ENCODE assay signal across 14 cellular contexts in genomic region chr13:39777021-39777420, GRCh38.
A peak's percentile ranks its signal among the peaks of the same experiment; 100 is the strongest.
DNase-seq lines count a peak whose midpoint lies in the region; ATAC-seq, FAIRE-seq and TF ChIP-seq lines count a peak whose summit lies in the region.
"Had no signal": no experiment of that assay in that cellular context is flagged by ENCODE, and none has a peak within 500 bp of the region (broad histone marks: within the 10 kb centered on the region; RNA-seq: fewer than 3 reads in every experiment).

No MANE protein-coding gene starts in this region.

- no peaks in the 10 kb centered on the region for H3F3A ChIP-seq in PC-3 (ENCODE audit: low read length, unreplicated experiment)

- FAIRE-seq in endothelial cell of umbilical vein (lab: Jason Lieb, UNC) (no peak), D721Med (lab: Jason Lieb, UNC) (no peak)

- dilution Hi-C loops in endothelial cell of umbilical vein (cut with MboI; ENCODE audit: extremely low pct_ligation_motif_present, low sequenced_read_pairs) = no loop called here

- H3K9me2 ChIP-seq in PC-3 (replicated peaks; ENCODE audit: low read length) = no peaks in the 10 kb centered on the region

- H3K9ac ChIP-seq in PC-3 (ENCODE audit: low read length) (no peak overlapping the region), endothelial cell of umbilical vein (replicated peaks; ENCODE audit: extremely low read depth, insufficient read depth, low read length) (peak overlapping the region; percentile 68)

- peaks cover 66% of the 10 kb centered on the region for H3K4me1 Mint-ChIP-seq in stimulated activated naive CD8-positive, alpha-beta T cell treated with anti-CD3 and anti-CD28 coated beads, Interleukin-15, Interleukin-2, amounts not matched to agents 100 ng/mL and 50 ng/mL, for 24 hours (ENCODE audit: low read depth)

- H3K27me3 Mint-ChIP-seq in stimulated activated naive CD8-positive, alpha-beta T cell treated with anti-CD3 and anti-CD28 coated beads, Interleukin-15, Interleukin-2, amounts not matched to agents 100 ng/mL and 50 ng/mL, for 24 hours = no peaks in the 10 kb centered on the region

- no peak for TF ChIP-seq CTCF in PC-3 (conservative IDR thresholded peaks at IDR 0.05; ENCODE audit: low read depth, low read length)
- no peak for TF ChIP-seq CTCF in endothelial cell of umbilical vein (IDR thresholded peaks at IDR 0.05; ENCODE audit: extremely low read depth in 1 of 2, insufficient read depth in 1 of 2, low read depth in 1 of 2, low read length in 2 of 2)
- TF ChIP-seq CTCF in D721Med (IDR thresholded peaks at IDR 0.05; ENCODE audit: insufficient read depth, missing control alignments) = no peak

- intact Hi-C loops in PC-3 (cut with micrococcal nuclease) (no loop called here), endothelial cell of umbilical vein (cut with micrococcal nuclease) (loop anchor here (1.0 to 5.0 kb wide), 11 partner anchors 90 to 904 kb away; no protein-coding TSS in a partner anchor)

- H3K4me3 ChIP-seq in PC-3 (ENCODE audit: low read length) (peak overlapping the region; percentile 39; the same call in 1 of the 2 replicates), endothelial cell of umbilical vein (replicated peaks in 1 of 3; ENCODE audit: insufficient read depth in 1 of 3, low read depth in 1 of 3, low read length in 3 of 3) (no peak overlapping the region)
- H3K4me3 ChIP-seq: MG63, tibial artery had no signal

- H2AFZ ChIP-seq in PC-3 (ENCODE audit: low read length) (peak overlapping the region; percentile 24; the same call in 1 of the 2 replicates), endothelial cell of umbilical vein (ENCODE audit: low read depth, low read length) (peak overlapping the region; percentile 3)

- TF ChIP-seq POLR2A in endothelial cell of umbilical vein (IDR thresholded peaks at IDR 0.05; ENCODE audit: low read depth, low read length) = no peak

- no TSS peak for BruUV-seq in PC-3 (replicated peaks; lab: Mats Ljungman, UMichigan)
- TSS peak; percentile 90 for BruUV-seq in endothelial cell of umbilical vein (replicated peaks; lab: Mats Ljungman, UMichigan)

- H3K4me1 ChIP-seq in PC-3 (ENCODE audit: insufficient read depth, low read length) (peaks cover 26% of the 10 kb centered on the region), endothelial cell of umbilical vein (ENCODE audit: control insufficient read depth, extremely low read depth, insufficient read depth, low read length) (peaks cover 59% of the 10 kb centered on the region)
- H3K4me1 ChIP-seq: tibial artery had no signal

- H3K79me2 ChIP-seq in PC-3 (ENCODE audit: low read length) (no peaks in the 10 kb centered on the region), endothelial cell of umbilical vein (ENCODE audit: control insufficient read depth, insufficient read depth, low read length) (no peaks in the 10 kb centered on the region)

- no peak for ATAC-seq in stimulated activated naive CD8-positive, alpha-beta T cell treated with anti-CD3 and anti-CD28 coated beads, Interleukin-15, Interleukin-2, amounts not matched to agents 100 U/mL and 50 U/mL, for 24 hours
- ATAC-seq in PC-3 = no peak

- peak overlapping the region; percentile 51 for H3K4me3 Mint-ChIP-seq in stimulated activated naive CD8-positive, alpha-beta T cell treated with anti-CD3 and anti-CD28 coated beads, Interleukin-15, Interleukin-2, amounts not matched to agents 100 ng/mL and 50 ng/mL, for 24 hours

- H3K27ac Mint-ChIP-seq in stimulated activated naive CD8-positive, alpha-beta T cell treated with anti-CD3 and anti-CD28 coated beads, Interleukin-15, Interleukin-2, amounts not matched to agents 100 ng/mL and 50 ng/mL, for 24 hours = peak overlapping the region; percentile 99

- H3K27ac ChIP-seq in PC-3 (ENCODE audit: low read length) = peak overlapping the region; percentile 53
- H3K27ac ChIP-seq in endothelial cell of umbilical vein (ENCODE audit: insufficient read depth, low read depth, low read length) = peak overlapping the region; percentile 99
- H3K27ac ChIP-seq: C4-2B, tibial artery had no signal

- peaks cover 15% of the 10 kb centered on the region for H3K36me3 Mint-ChIP-seq in stimulated activated naive CD8-positive, alpha-beta T cell treated with anti-CD3 and anti-CD28 coated beads, Interleukin-15, Interleukin-2, amounts not matched to agents 100 ng/mL and 50 ng/mL, for 24 hours (ENCODE audit: low read depth)

- POLR2A ChIA-PET in PC-3 (lab: Charles Lee; ENCODE audit: unreplicated experiment) = no interaction called here
- POLR2A ChIA-PET in endothelial cell of umbilical vein (lab: Charles Lee) = no interaction called here

- H3K27me3 ChIP-seq in PC-3 (ENCODE audit: low read length) (no peaks in the 10 kb centered on the region), endothelial cell of umbilical vein (ENCODE audit: control insufficient read depth in 2 of 2, insufficient read depth in 2 of 2, low read length in 2 of 2) (no peaks in the 10 kb centered on the region)
- H3K27me3 ChIP-seq: MG63, tibial artery had no signal

- peaks cover 6% of the 10 kb centered on the region for H3K9me3 Mint-ChIP-seq in stimulated activated naive CD8-positive, alpha-beta T cell treated with anti-CD3 and anti-CD28 coated beads, Interleukin-15, Interleukin-2, amounts not matched to agents 100 ng/mL and 50 ng/mL, for 24 hours

- H4K20me1 ChIP-seq in PC-3 (ENCODE audit: low read length) = no peaks in the 10 kb centered on the region
- H4K20me1 ChIP-seq in endothelial cell of umbilical vein (replicated peaks; ENCODE audit: control insufficient read depth, extremely low read depth, insufficient read depth, low read length) = no peaks in the 10 kb centered on the region

- CTCF ChIA-PET in PC-3 (lab: Charles Lee) = interaction anchor here (0.6 kb wide), 1 partner anchor 101 kb away, joined by 4 read pairs; no protein-coding TSS in a partner anchor
- CTCF ChIA-PET in endothelial cell of umbilical vein (lab: Charles Lee) = interaction anchor here (0.6 to 2.7 kb wide), 27 partner anchors 9 to 1000 kb away, joined by 3 to 11 read pairs (median 4); no protein-coding TSS in a partner anchor

- H3K9me3 ChIP-seq in PC-3 (ENCODE audit: low read length) (no peaks in the 10 kb centered on the region), endothelial cell of umbilical vein (replicated peaks; ENCODE audit: control insufficient read depth, insufficient read depth, low read length) (no peaks in the 10 kb centered on the region)
- H3K9me3 ChIP-seq: tibial artery had no signal

- no peak for DNase-seq in stimulated activated naive CD8-positive, alpha-beta T cell treated with anti-CD3 and anti-CD28 coated beads, Interleukin-15, Interleukin-2, amounts not matched to agents 100 U/mL and 50 U/mL, for 24 hours
- no peak for DNase-seq in PC-3
- no peak for DNase-seq in endothelial cell of umbilical vein (ENCODE audit: low read depth, low spot score)
- no peak for DNase-seq in ureter (ENCODE audit: low spot score)
- no peak for DNase-seq in NCI-H1436 treated with DMSO at 0.1 percent for 48 hours (lab: John Stamatoyannopoulos, UW)
- no peak for DNase-seq in D721Med (ENCODE audit: insufficient read length, low spot score)
- DNase-seq: activated CD4-positive, alpha-beta T cell treated with anti-CD3 and anti-CD28 coated beads, Interleukin-2, amount 50 U/mL, for 1 hour; glutamatergic neuron; islet precursor cell; NCI-H2081 treated with DMSO at 0.1 percent for 48 hours; tibial artery had no signal

- H3K4me2 ChIP-seq in PC-3 (ENCODE audit: low read length) (peak overlapping the region; percentile 14), endothelial cell of umbilical vein (ENCODE audit: insufficient read depth, low read length) (peak overlapping the region; percentile 65)

- H3K36me3 ChIP-seq in PC-3 (ENCODE audit: low read depth, low read length) (no peaks in the 10 kb centered on the region), endothelial cell of umbilical vein (ENCODE audit: control insufficient read depth in 2 of 2, extremely low read depth in 1 of 2, insufficient read depth in 2 of 2, low read length in 2 of 2) (no peaks in the 10 kb centered on the region)
- H3K36me3 ChIP-seq: MG63, tibial artery had no signal

- H3K9me1 ChIP-seq in endothelial cell of umbilical vein (replicated peaks; ENCODE audit: control insufficient read depth, extremely low read depth, insufficient read depth, low read length) = no peaks in the 10 kb centered on the region

TF ChIP-seq in endothelial cell of umbilical vein, 7 proteins besides CTCF, POLR2A, EP300 and RAD21:
- TF ChIP-seq JUN (IDR thresholded peaks at IDR 0.05; ENCODE audit: borderline replicate concordance, insufficient read depth, insufficient read length, low read depth) (no peak), GATA2 (IDR thresholded peaks at IDR 0.05; ENCODE audit: insufficient read depth, insufficient read length, low read depth, low read length) (no peak), FOS (IDR thresholded peaks at IDR 0.05; ENCODE audit: borderline replicate concordance, insufficient read depth, low read length) (no peak), EZH2 (IDR thresholded peaks at IDR 0.05; ENCODE audit: borderline replicate concordance, low read depth, low read length, severe bottlenecking) (no peak), POLR2AphosphoS5 (IDR thresholded peaks at IDR 0.05; ENCODE audit: insufficient read depth, low read depth, low read length) (no peak), MYC (IDR thresholded peaks at IDR 0.05; ENCODE audit: low read depth, low read length) (no peak)
- TF ChIP-seq, protein P1, sequence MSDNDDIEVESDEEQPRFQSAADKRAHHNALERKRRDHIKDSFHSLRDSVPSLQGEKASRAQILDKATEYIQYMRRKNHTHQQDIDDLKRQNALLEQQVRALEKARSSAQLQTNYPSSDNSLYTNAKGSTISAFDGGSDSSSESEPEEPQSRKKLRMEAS (IDR thresholded peaks at IDR 0.05; ENCODE audit: insufficient read depth, insufficient read length) = no peak
TF ChIP-seq in endothelial cell of umbilical vein: peak in this region for 0.
